Comparison of ENCODE assay signal across 8 cellular contexts in genomic region chr13:48976677-48977625, GRCh38. TPM values are rescaled to one million over a fixed set of nuclear protein-coding genes. Genes with fewer than 3 reads are reported as not detected.
DNase-seq lines count a peak whose midpoint lies in the region; ATAC-seq, FAIRE-seq and TF ChIP-seq lines count a peak whose summit lies in the region.

No MANE protein-coding gene starts in this region.

- H3K36me3 ChIP-seq in SK-N-MC (ENCODE audit: insufficient read depth, low read length): no peaks in the 10 kb centered on the region
- H3K36me3 ChIP-seq in naive thymus-derived CD4-positive, alpha-beta T cell (ENCODE audit: control insufficient read depth in 2 of 3, insufficient read depth in 3 of 3, low read length in 3 of 3): peaks cover 0 to 5% (median 0%) of the 10 kb centered on the region in 3 experiments

- 2% methylated on average over 28 of the region's 30 CpGs for WGBS in A549 (ENCODE audit: missing lambda C conversion rate)

- H3K4me3 Mint-ChIP-seq in naive thymus-derived CD4-positive, alpha-beta T cell: peak overlapping the region; percentile 92 to 100 (median 98)

- peak overlapping the region; percentile 91 to 99 (median 98) for H3K27ac Mint-ChIP-seq in naive thymus-derived CD4-positive, alpha-beta T cell

- H3K9me3 Mint-ChIP-seq in naive thymus-derived CD4-positive, alpha-beta T cell: peaks cover 11 to 34% (median 19%) of the 10 kb centered on the region in 11 donors

- H3K4me1 ChIP-seq in A549: peaks cover 30% of the 10 kb centered on the region; the same call in 2 of the 3 replicates
- peaks cover 13 to 28% of the 10 kb centered on the region in 2 donors for H3K4me1 ChIP-seq in naive thymus-derived CD4-positive, alpha-beta T cell (ENCODE audit: control insufficient read depth in 2 of 2, insufficient read depth in 2 of 2, low read length in 2 of 2)

- peaks cover 0 to 2% (median 0%) of the 10 kb centered on the region in 5 donors for H3K27me3 Mint-ChIP-seq in naive thymus-derived CD4-positive, alpha-beta T cell

- no peaks in the 10 kb centered on the region for H3K27me3 ChIP-seq in naive thymus-derived CD4-positive, alpha-beta T cell (ENCODE audit: control insufficient read depth in 2 of 2, insufficient read depth in 2 of 2, low read length in 2 of 2)

- intact Hi-C loops in naive thymus-derived CD4-positive, alpha-beta T cell (cut with micrococcal nuclease): loop anchor here (1.0 to 10.0 kb wide), 21 partner anchors 7 to 1148 kb away; partner anchors contain the start of genes CAB39L (in 2 of the 2), LPAR6 (in 2 of the 2), RB1 (in 2 of the 2) and RCBTB1 (in 2 of the 2)

- H3K9ac ChIP-seq in SK-N-MC (ENCODE audit: insufficient read length): peak overlapping the region; percentile 65

- no peak for TF ChIP-seq EP300 in A549 (IDR thresholded peaks at IDR 0.05)

- POLR2A ChIA-PET in A549 (lab: Yijun Ruan, JAX): interaction anchor here (1.1 to 2.6 kb wide), 8 partner anchors 44 to 381 kb away, joined by 3 to 18 read pairs (median 7); partner anchors contain the start of gene MLNR
- POLR2A ChIA-PET in naive thymus-derived CD4-positive, alpha-beta T cell (lab: Charles Lee): interaction anchor here (0.6 to 1.9 kb wide), 10 partner anchors 10 to 883 kb away, joined by 3 to 17 read pairs (median 5); partner anchors contain the start of gene MED4

- TF ChIP-seq RAD21 in A549 (conservative IDR thresholded peaks at IDR 0.05 in 1 of 2, IDR thresholded peaks at IDR 0.05 in 1 of 2): no peak

- ATAC-seq in A549: peak; percentile 42 to 45; a peak in 5 of 6 replicates
- peak; percentile 14 for ATAC-seq in HG03196 (IDR thresholded peaks at IDR 0.05; ENCODE audit: unreplicated experiment)
- ATAC-seq in naive thymus-derived CD4-positive, alpha-beta T cell: no peak
- no peak for ATAC-seq in GM21825 (IDR thresholded peaks at IDR 0.05; ENCODE audit: unreplicated experiment)

- TF ChIP-seq CTCF in A549 (IDR thresholded peaks at IDR 0.05) (no peak), GM12875 (IDR thresholded peaks at IDR 0.05; ENCODE audit: borderline replicate concordance, insufficient read depth, low read depth, low read length) (no peak), epithelial cell of esophagus (IDR thresholded peaks at IDR 0.05; ENCODE audit: insufficient read depth, low read depth, low read length, missing control alignments) (no peak)

- peak overlapping the region; percentile 97 to 99 for H3K27ac ChIP-seq in A549
- peak overlapping the region; percentile 64; the same call in 1 of the 2 replicates for H3K27ac ChIP-seq in SK-N-MC
- H3K27ac ChIP-seq in naive thymus-derived CD4-positive, alpha-beta T cell (ENCODE audit: low read depth, low read length): peak overlapping the region; percentile 95

- H3K4me1 Mint-ChIP-seq in naive thymus-derived CD4-positive, alpha-beta T cell: peaks cover 37 to 78% (median 57%) of the 10 kb centered on the region in 7 donors

- no peak for TF ChIP-seq POLR2A in A549 (IDR thresholded peaks at IDR 0.05; ENCODE audit: low read length)

- CTCF ChIA-PET in A549 (lab: Yijun Ruan, JAX): interaction anchor here (0.6 kb wide), 1 partner anchor 127 kb away, joined by 3 read pairs; no protein-coding TSS in a partner anchor
- CTCF ChIA-PET in naive thymus-derived CD4-positive, alpha-beta T cell (lab: Charles Lee): no interaction called here

- peak overlapping the region; percentile 73 for H3K4me3 ChIP-seq in A549
- H3K4me3 ChIP-seq in GM12875 (ENCODE audit: low read depth, low read length): peak overlapping the region; percentile 74
- peak overlapping the region; percentile 93 for H3K4me3 ChIP-seq in SK-N-MC
- peak overlapping the region; percentile 68 for H3K4me3 ChIP-seq in epithelial cell of esophagus (ENCODE audit: low read length)
- H3K4me3 ChIP-seq in naive thymus-derived CD4-positive, alpha-beta T cell (ENCODE audit: low read length): peak overlapping the region; percentile 73

- H3K36me3 Mint-ChIP-seq in naive thymus-derived CD4-positive, alpha-beta T cell: peaks cover 11 to 35% (median 13%) of the 10 kb centered on the region in 5 donors

- peak overlapping the region; percentile 78 for H3K4me2 ChIP-seq in A549

- DNase-seq in A549 (ENCODE audit: low read depth in 1 of 2, low spot score in 1 of 2) (peak in 1 of 2 experiments; percentile 3), SK-N-MC (ENCODE audit: low read depth, low spot score) (no peak), epithelial cell of esophagus (ENCODE audit: low read depth) (no peak)
- peak in 2 of 9 donors; percentile 0 to 6 for DNase-seq in naive thymus-derived CD4-positive, alpha-beta T cell
- no peak for DNase-seq in effector CD4-positive, alpha-beta T cell

- FAIRE-seq in A549 (lab: Jason Lieb, UNC): no peak

- peaks cover 25% of the 10 kb centered on the region for H3K9me3 ChIP-seq in A549
- peaks cover 6% of the 10 kb centered on the region for H3K9me3 ChIP-seq in SK-N-MC (ENCODE audit: low read depth, low read length)
- H3K9me3 ChIP-seq in naive thymus-derived CD4-positive, alpha-beta T cell (ENCODE audit: control insufficient read depth in 2 of 3, low read length in 3 of 3): peaks cover 0 to 22% (median 0%) of the 10 kb centered on the region in 3 experiments

TF ChIP-seq in A549, 52 proteins besides CTCF, POLR2A, EP300 and RAD21 (continues in another document):
- TF ChIP-seq ELK1 (IDR thresholded peaks at IDR 0.05; ENCODE audit: low read depth, low read length) (no peak), CHD2 (IDR thresholded peaks at IDR 0.05; ENCODE audit: low read length, partially characterized antibody) (no peak), E2F6 (IDR thresholded peaks at IDR 0.05; ENCODE audit: borderline replicate concordance, low read depth) (no peak), HMGXB4 (CRISPR knock-in tag; IDR thresholded peaks at IDR 0.05; ENCODE audit: borderline replicate concordance) (no peak), ATOH8 (CRISPR knock-in tag; IDR thresholded peaks at IDR 0.05; ENCODE audit: low read depth) (no peak), HOXB13 (CRISPR knock-in tag; IDR thresholded peaks at IDR 0.05; ENCODE audit: low read depth) (no peak), PHF8 (IDR thresholded peaks at IDR 0.05; ENCODE audit: borderline replicate concordance, low read depth) (no peak), NR3C1 (IDR thresholded peaks at IDR 0.05) (no peak), FOSL2 (IDR thresholded peaks at IDR 0.05) (no peak), FOSL2 (CRISPR knock-in tag; IDR thresholded peaks at IDR 0.05) (no peak), CHD4 (IDR thresholded peaks at IDR 0.05; ENCODE audit: borderline replicate concordance) (no peak), ZNF302 (CRISPR knock-in tag; IDR thresholded peaks at IDR 0.05) (no peak), RARB (CRISPR knock-in tag; IDR thresholded peaks at IDR 0.05) (no peak), NFE2L2 (conservative IDR thresholded peaks at IDR 0.05; ENCODE audit: low read length) (no peak), HES2 (IDR thresholded peaks at IDR 0.05) (no peak), GATA3 (IDR thresholded peaks at IDR 0.05; ENCODE audit: borderline replicate concordance) (no peak), TP53 (CRISPR knock-in tag; IDR thresholded peaks at IDR 0.05) (no peak)

RNA-seq across cellular contexts. Expression of gene FNDC3A, which starts 1.2 kb away (rescaled TPM):
- polyA plus RNA-seq in A549 (2011; rRNA removed) (31.4 and 32.6 TPM in 2 replicates), A549 (2017; fragmentation: RNase III; extraction: RNeasy Plus Mini Kit Qiagen cat#74134 plus additional on column Dnase treatment) (16.0 TPM in 3 replicates)
- polyA plus RNA-seq in A549 (2012; cell fraction: cytosol; rRNA removed): 5.7 and 6.8 TPM in 2 replicates
- polyA plus RNA-seq in A549 (2012; cell fraction: nucleus; rRNA removed): 6.0 and 9.2 TPM in 2 replicates
- polyA minus RNA-seq in A549 (2011; rRNA and poly(A)+ RNA removed): 37.5 and 49.6 TPM in 2 replicates
- 10 to 100 TPM; 34.2 to 46.4 (median 39.1) TPM for total RNA-seq in naive thymus-derived CD4-positive, alpha-beta T cell
- 10 to 100 TPM; 12.0 to 12.2 TPM for polyA plus RNA-seq in naive thymus-derived CD4-positive, alpha-beta T cell

Comparison
In these comparisons a context has a peak if more than half of its experiments do, and no peak if none do; other contexts are left out.
1. ATAC-seq: peak in A549 (2 of 2) and HG03196 (single experiment); none in naive thymus-derived CD4-positive, alpha-beta T cell (single experiment) and GM21825 (single experiment).
2. Peak in every context shown above with its lines, with median percentiles within 50 percentile points of each other: H3K27ac ChIP-seq and H3K4me3 ChIP-seq.